1 cellular context compared by ENCODE assay signal in genomic region chr22:19708323-19709011, GRCh38.
TF ChIP-seq lines count a peak whose summit lies in the region.

No MANE protein-coding gene starts in this region.

TF ChIP-seq in H1, 55 proteins besides CTCF, POLR2A, EP300 and RAD21:
- no peak for TF ChIP-seq SAP30 (IDR thresholded peaks at IDR 0.05; ENCODE audit: insufficient read depth, insufficient replicate concordance, low read length)
- no peak for TF ChIP-seq BACH1 (IDR thresholded peaks at IDR 0.05; ENCODE audit: low read length)
- TF ChIP-seq SRF (IDR thresholded peaks at IDR 0.05; ENCODE audit: low read depth, low read length), result no peak
- TF ChIP-seq CBX5 (IDR thresholded peaks at IDR 0.05; ENCODE audit: low read depth, low read length), result no peak
- TF ChIP-seq RNF2 (IDR thresholded peaks at IDR 0.05; ENCODE audit: borderline replicate concordance, low read depth, low read length, missing control alignments, poor library complexity, severe bottlenecking), result no peak
- no peak for TF ChIP-seq BCL11A (IDR thresholded peaks at IDR 0.05; ENCODE audit: low read depth in 2 of 2, low read length in 2 of 2)
TF ChIP-seq in H1: peak in this region for 0.
